1 cellular context compared by ENCODE assay signal in genomic region chr11:2699531-2700414, GRCh38.
TF ChIP-seq lines count a peak whose summit lies in the region.

KCNQ1OT1 (minus strand) TSS chr11:2699994.

TF ChIP-seq in HepG2, 621 proteins besides CTCF, POLR2A, EP300 and RAD21 (continued from another document and continues in another):
- TF ChIP-seq ZGPAT (CRISPR knock-in tag; IDR thresholded peaks at IDR 0.05) (peak; percentile 75; the same call in 1 of the 2 replicates), RARA (CRISPR knock-in tag; IDR thresholded peaks at IDR 0.05) (no peak; the same call in none of the 2 replicates), ZNF318 (CRISPR knock-in tag; IDR thresholded peaks at IDR 0.05) (no peak), ZNF337 (CRISPR knock-in tag; IDR thresholded peaks at IDR 0.05; ENCODE audit: borderline replicate concordance, low read depth) (peak; percentile 49; the same call in 1 of the 2 replicates), SP4 (CRISPR knock-in tag; IDR thresholded peaks at IDR 0.05) (peak; percentile 93), DNMT1 (CRISPR knock-in tag; IDR thresholded peaks at IDR 0.05) (0 out of 2 replicates have a peak, but pooled peaks have one; percentile 10), ZNF282 (IDR thresholded peaks at IDR 0.05; ENCODE audit: partially characterized antibody) (no peak), ZNF513 (CRISPR knock-in tag; conservative IDR thresholded peaks at IDR 0.05) (0 out of 2 replicates have a peak, but pooled peaks have one; percentile 71), ZMAT5 (CRISPR knock-in tag; IDR thresholded peaks at IDR 0.05; ENCODE audit: borderline replicate concordance, low read depth) (no peak), TRIM22 (IDR thresholded peaks at IDR 0.05) (no peak), ZNF362 (CRISPR knock-in tag; IDR thresholded peaks at IDR 0.05; ENCODE audit: borderline replicate concordance) (0 out of 2 replicates have a peak, but pooled peaks have one; percentile 8), PAX8 (CRISPR knock-in tag; IDR thresholded peaks at IDR 0.05; ENCODE audit: borderline replicate concordance) (peak; percentile 73; the same call in 1 of the 2 replicates), ZNF792 (CRISPR knock-in tag; IDR thresholded peaks at IDR 0.05) (peak; percentile 46; the same call in 1 of the 2 replicates), ZBTB3 (CRISPR knock-in tag; IDR thresholded peaks at IDR 0.05; ENCODE audit: borderline replicate concordance, low read depth) (peak; percentile 24; the same call in 1 of the 2 replicates), BCL6 (CRISPR knock-in tag; IDR thresholded peaks at IDR 0.05) (peak; percentile 53), ARID5B (CRISPR knock-in tag; IDR thresholded peaks at IDR 0.05) (peak; percentile 23; the same call in 1 of the 2 replicates), ARNT2 (CRISPR knock-in tag; IDR thresholded peaks at IDR 0.05; ENCODE audit: low read depth) (peak; percentile 89), IRF9 (CRISPR knock-in tag; IDR thresholded peaks at IDR 0.05; ENCODE audit: borderline replicate concordance) (peak; percentile 58; the same call in 1 of the 2 replicates), SP1 (IDR thresholded peaks at IDR 0.05) (no peak), SP1 (CRISPR knock-in tag; IDR thresholded peaks at IDR 0.05) (peak; percentile 91), MNT (IDR thresholded peaks at IDR 0.05) (peak; percentile 57; the same call in 1 of the 2 replicates), HOXD1 (CRISPR knock-in tag; IDR thresholded peaks at IDR 0.05) (peak; percentile 91), CREBL2 (CRISPR knock-in tag; IDR thresholded peaks at IDR 0.05; ENCODE audit: borderline replicate concordance) (no peak), DDIT3 (CRISPR knock-in tag; IDR thresholded peaks at IDR 0.05) (0 out of 2 replicates have a peak, but pooled peaks have one; percentile 46), KDM1A (CRISPR knock-in tag; IDR thresholded peaks at IDR 0.05) (no peak), KAT7 (CRISPR knock-in tag; IDR thresholded peaks at IDR 0.05; ENCODE audit: borderline replicate concordance) (peak; percentile 40; the same call in 1 of the 2 replicates), BRD4 (CRISPR knock-in tag; IDR thresholded peaks at IDR 0.05) (no peak; the same call in 1 of the 2 replicates), ZFAT (CRISPR knock-in tag; conservative IDR thresholded peaks at IDR 0.05) (peak; percentile 84; the same call in 1 of the 2 replicates), RAD51 (IDR thresholded peaks at IDR 0.05; ENCODE audit: borderline replicate concordance) (no peak), BRCA1 (CRISPR knock-in tag; IDR thresholded peaks at IDR 0.05) (peak; percentile 95), ZNF691 (CRISPR knock-in tag; IDR thresholded peaks at IDR 0.05; ENCODE audit: borderline replicate concordance, low read depth) (no peak; the same call in 1 of the 2 replicates), ZNF7 (CRISPR knock-in tag; IDR thresholded peaks at IDR 0.05) (no peak)
